19 cellular contexts compared by ENCODE assay signal in the genomic region with DNA sequence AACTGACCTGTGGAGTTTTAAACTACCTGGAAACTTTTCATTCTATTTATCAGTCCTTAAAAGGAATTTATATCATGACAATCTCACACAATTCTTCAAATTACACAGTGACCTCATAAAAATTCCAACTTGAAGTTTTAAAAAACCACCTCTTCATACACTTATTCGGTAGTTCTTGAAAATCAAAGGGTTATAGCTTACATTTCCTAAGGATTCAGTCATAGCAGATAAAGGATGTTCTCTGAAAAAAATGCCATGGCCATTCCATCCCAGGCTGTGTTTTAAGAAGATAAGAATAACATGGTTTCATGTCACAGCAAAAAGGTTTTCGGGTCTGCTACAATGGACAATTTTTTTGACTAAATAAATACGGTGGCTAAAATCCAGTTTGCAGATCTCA.
"Had no signal": no experiment of that assay in that cellular context is flagged by ENCODE, and none has a peak within 500 bp of the region (broad histone marks: within the 10 kb centered on the region; RNA-seq: fewer than 3 reads in every experiment).

No MANE protein-coding gene starts in this region.

- H3K27me3 ChIP-seq: heart right ventricle, pancreas, sigmoid colon, spleen, testis had no signal

- H3K27me3 Mint-ChIP-seq: activated B cell treated with CpG ODN at 0.5 μM for 24 hours; activated CD4-positive, alpha-beta memory T cell treated with anti-CD3 and anti-CD28 coated beads for 36 hours; activated naive CD8-positive, alpha-beta T cell treated with anti-CD3 and anti-CD28 coated beads, Interleukin-2, amount 10 ng/mL, durations not matched to agents 7 days and 5 days; brain; naive thymus-derived CD8-positive, alpha-beta T cell; stimulated activated memory B cell treated with anti-CD40 and anti-IgM and Interleukin-4, amounts not matched to agents 10 μg/mL and 1 μg/mL and 100 μg/mL, for 72 hours; T-cell had no signal

- H3K4me3 ChIP-seq: heart right ventricle, left ventricle myocardium inferior, pancreas, sigmoid colon, spleen, testis had no signal

- H3K9me3 ChIP-seq: heart right ventricle, left ventricle myocardium inferior, pancreas, sigmoid colon, spleen, testis had no signal

- H3K9me3 Mint-ChIP-seq: activated B cell treated with CpG ODN at 0.5 μM for 24 hours; activated CD4-positive, alpha-beta memory T cell treated with anti-CD3 and anti-CD28 coated beads for 36 hours; activated naive CD8-positive, alpha-beta T cell treated with anti-CD3 and anti-CD28 coated beads, Interleukin-2, amount 10 ng/mL, durations not matched to agents 7 days and 5 days; brain; naive thymus-derived CD8-positive, alpha-beta T cell; stimulated activated memory B cell treated with anti-CD40 and anti-IgM and Interleukin-4, amounts not matched to agents 10 μg/mL and 1 μg/mL and 100 μg/mL, for 72 hours; T-cell had no signal

- ATAC-seq: esophagus mucosa; heart right ventricle; naive thymus-derived CD8-positive, alpha-beta T cell; pancreas; stimulated activated memory B cell treated with anti-CD40 and anti-IgM and Interleukin-4, amounts not matched to agents 10 μg/mL and 1 μg/mL and 100 μg/mL, for 72 hours; T-cell had no signal

- H3K4me1 Mint-ChIP-seq: activated naive CD8-positive, alpha-beta T cell treated with anti-CD3 and anti-CD28 coated beads, Interleukin-2, amount 10 ng/mL, durations not matched to agents 7 days and 5 days; brain; naive thymus-derived CD8-positive, alpha-beta T cell; T-cell had no signal

- H3K27ac ChIP-seq: heart right ventricle, left ventricle myocardium inferior, pancreas, sigmoid colon, spleen, testis had no signal

- H3K27ac Mint-ChIP-seq: activated B cell treated with CpG ODN at 0.5 μM for 24 hours; activated CD4-positive, alpha-beta memory T cell treated with anti-CD3 and anti-CD28 coated beads for 36 hours; activated naive CD8-positive, alpha-beta T cell treated with anti-CD3 and anti-CD28 coated beads, Interleukin-2, amount 10 ng/mL, durations not matched to agents 7 days and 5 days; stimulated activated memory B cell treated with anti-CD40 and anti-IgM and Interleukin-4, amounts not matched to agents 10 μg/mL and 1 μg/mL and 100 μg/mL, for 72 hours had no signal

- FAIRE-seq: pancreas had no signal

- DNase-seq: activated B cell treated with CpG ODN at 0.5 μM for 24 hours; activated CD4-positive, alpha-beta memory T cell treated with anti-CD3 and anti-CD28 coated beads for 36 hours; activated CD4-positive, alpha-beta T cell treated with anti-CD3 and anti-CD28 coated beads for 4 hours; activated naive CD8-positive, alpha-beta T cell treated with anti-CD3 and anti-CD28 coated beads, Interleukin-2, amount 10 ng/mL, durations not matched to agents 7 days and 5 days; activated T-cell treated with anti-CD3 and anti-CD28 coated beads for 4 hours; effector CD4-positive, alpha-beta T cell; heart right ventricle; kidney glomerular epithelial cell; left ventricle myocardium inferior; naive thymus-derived CD8-positive, alpha-beta T cell; pancreas; sigmoid colon; spleen; stimulated activated CD4-positive, alpha-beta T cell treated with anti-CD3 and anti-CD28 coated beads, Interleukin-4, amount 100 ng/mL, for 4 hours; T-cell; testis had no signal

- H3K4me3 Mint-ChIP-seq: activated B cell treated with CpG ODN at 0.5 μM for 24 hours; activated CD4-positive, alpha-beta memory T cell treated with anti-CD3 and anti-CD28 coated beads for 36 hours; activated naive CD8-positive, alpha-beta T cell treated with anti-CD3 and anti-CD28 coated beads, Interleukin-2, amount 10 ng/mL, durations not matched to agents 7 days and 5 days; brain; naive thymus-derived CD8-positive, alpha-beta T cell; stimulated activated memory B cell treated with anti-CD40 and anti-IgM and Interleukin-4, amounts not matched to agents 10 μg/mL and 1 μg/mL and 100 μg/mL, for 72 hours; T-cell had no signal

- H3K4me1 ChIP-seq: pancreas, sigmoid colon, testis had no signal
